In genomic region chr1:86064899-86065298, GRCh38 we compare ENCODE assay signal across 32 cellular contexts.
"Had no signal": no experiment of that assay in that cellular context is flagged by ENCODE, and none has a peak within 500 bp of the region (broad histone marks: within the 10 kb centered on the region; RNA-seq: fewer than 3 reads in every experiment).

No MANE protein-coding gene starts in this region.

- H3K4me1 ChIP-seq: ascending aorta, SJSA1 had no signal

- H3K9me3 ChIP-seq: ascending aorta, SJSA1 had no signal

- ATAC-seq: activated CD8-positive, alpha-beta memory T cell treated with anti-CD3 and anti-CD28 coated beads, Interleukin-2, amount 10 ng/mL, durations not matched to agents 7 days and 5 days; activated T-cell treated with anti-CD3 and anti-CD28 coated beads, Interleukin-2, amount 50 U/mL, for 72 hours; activated T-helper 17 cell treated with anti-CD3 and anti-CD28 coated beads, Interleukin-2, amount 50 U/mL, for 72 hours; Panc1 had no signal

- H3K27ac Mint-ChIP-seq: activated B cell treated with CpG ODN at 0.5 μM for 24 hours; activated CD4-positive, alpha-beta memory T cell treated with anti-CD3 and anti-CD28 coated beads, Interleukin-2, amount 10 ng/mL, durations not matched to agents 7 days and 5 days; activated CD8-positive, alpha-beta memory T cell treated with anti-CD3 and anti-CD28 coated beads, Interleukin-2, amount 10 ng/mL, durations not matched to agents 7 days and 5 days; activated naive CD8-positive, alpha-beta T cell treated with anti-CD3 and anti-CD28 coated beads for 36 hours; activated T-cell treated with anti-CD3 and anti-CD28 coated beads, Interleukin-2, amount 50 U/mL, for 72 hours; activated T-helper 17 cell treated with anti-CD3 and anti-CD28 coated beads, Interleukin-2, amount 50 U/mL, for 72 hours had no signal

- H3K27me3 ChIP-seq: ascending aorta, cardiac muscle cell, SJSA1 had no signal

- H3K9me3 Mint-ChIP-seq: activated B cell treated with CpG ODN at 0.5 μM for 24 hours; activated CD4-positive, alpha-beta memory T cell treated with anti-CD3 and anti-CD28 coated beads, Interleukin-2, amount 10 ng/mL, durations not matched to agents 7 days and 5 days; activated naive CD8-positive, alpha-beta T cell treated with anti-CD3 and anti-CD28 coated beads for 36 hours; activated T-cell treated with anti-CD3 and anti-CD28 coated beads, Interleukin-2, amount 50 U/mL, for 72 hours; activated T-helper 17 cell treated with anti-CD3 and anti-CD28 coated beads, Interleukin-2, amount 50 U/mL, for 72 hours had no signal

- H3K4me3 ChIP-seq: ascending aorta, cardiac muscle cell, SJSA1 had no signal

- H3K4me3 Mint-ChIP-seq: activated B cell treated with CpG ODN at 0.5 μM for 24 hours; activated CD4-positive, alpha-beta memory T cell treated with anti-CD3 and anti-CD28 coated beads, Interleukin-2, amount 10 ng/mL, durations not matched to agents 7 days and 5 days; activated CD8-positive, alpha-beta memory T cell treated with anti-CD3 and anti-CD28 coated beads, Interleukin-2, amount 10 ng/mL, durations not matched to agents 7 days and 5 days; activated naive CD8-positive, alpha-beta T cell treated with anti-CD3 and anti-CD28 coated beads for 36 hours; activated T-cell treated with anti-CD3 and anti-CD28 coated beads, Interleukin-2, amount 50 U/mL, for 72 hours; activated T-helper 17 cell treated with anti-CD3 and anti-CD28 coated beads, Interleukin-2, amount 50 U/mL, for 72 hours; central memory CD8-positive, alpha-beta T cell had no signal

- DNase-seq: activated B cell treated with CpG ODN at 0.5 μM for 24 hours; activated CD4-positive, alpha-beta memory T cell treated with anti-CD3 and anti-CD28 coated beads, Interleukin-2, amount 10 ng/mL, durations not matched to agents 7 days and 5 days; activated CD4-positive, alpha-beta T cell treated with anti-CD3 and anti-CD28 coated beads for 4 hours; activated CD4-positive, alpha-beta T cell treated with anti-CD3 and anti-CD28 coated beads, Interleukin-2, amount 50 U/mL, for 1 hour; activated CD4-positive, CD25-positive, alpha-beta regulatory T cell treated with anti-CD3 and anti-CD28 coated beads, Interleukin-2, amount 50 U/mL, for 72 hours; activated CD8-positive, alpha-beta memory T cell treated with anti-CD3 and anti-CD28 coated beads for 24 hours; activated CD8-positive, alpha-beta memory T cell treated with anti-CD3 and anti-CD28 coated beads, Interleukin-2, amount 10 ng/mL, durations not matched to agents 7 days and 5 days; activated CD8-positive, alpha-beta memory T cell treated with anti-CD3 and anti-CD28 coated beads, Interleukin-2, amount 50 U/mL, for 48 hours; activated effector memory CD4-positive, alpha-beta T cell treated with anti-CD3 and anti-CD28 coated beads, Interleukin-2, amount 50 U/mL, for 16 hours; activated naive CD4-positive, alpha-beta T cell; activated naive CD4-positive, alpha-beta T cell treated with anti-CD3 and anti-CD28 coated beads, Interleukin-2, amount 50 U/mL, for 16 hours; activated naive CD8-positive, alpha-beta T cell treated with anti-CD3 and anti-CD28 coated beads for 36 hours; activated T-cell treated with anti-CD3 and anti-CD28 coated beads, Interleukin-2, amount 50 U/mL, for 72 hours; amniotic stem cell; KG1; MM.1S; MV-4-11; NCI-H1092; NCI-H1436 treated with DMSO at 0.1 percent for 48 hours; NCI-H1694 treated with DMSO at 0.1 percent for 48 hours; NCI-H2029; NCI-H345; NCI-H524 treated with DMSO at 0.1 percent for 48 hours; SHP77 treated with DMSO at 0.1 percent for 48 hours; SW 1271; T-helper 1 cell had no signal

- H3K27me3 Mint-ChIP-seq: activated B cell treated with CpG ODN at 0.5 μM for 24 hours; activated CD4-positive, alpha-beta memory T cell treated with anti-CD3 and anti-CD28 coated beads, Interleukin-2, amount 10 ng/mL, durations not matched to agents 7 days and 5 days; activated CD8-positive, alpha-beta memory T cell treated with anti-CD3 and anti-CD28 coated beads, Interleukin-2, amount 10 ng/mL, durations not matched to agents 7 days and 5 days; central memory CD8-positive, alpha-beta T cell had no signal

- H3K27ac ChIP-seq: ascending aorta, cardiac muscle cell, SJSA1 had no signal

- H3K36me3 ChIP-seq: ascending aorta, cardiac muscle cell, SJSA1 had no signal

- H3K36me3 Mint-ChIP-seq: activated CD8-positive, alpha-beta memory T cell treated with anti-CD3 and anti-CD28 coated beads, Interleukin-2, amount 10 ng/mL, durations not matched to agents 7 days and 5 days; activated naive CD8-positive, alpha-beta T cell treated with anti-CD3 and anti-CD28 coated beads for 36 hours had no signal

- H3K4me1 Mint-ChIP-seq: activated B cell treated with CpG ODN at 0.5 μM for 24 hours; activated CD4-positive, alpha-beta memory T cell treated with anti-CD3 and anti-CD28 coated beads, Interleukin-2, amount 10 ng/mL, durations not matched to agents 7 days and 5 days; activated CD8-positive, alpha-beta memory T cell treated with anti-CD3 and anti-CD28 coated beads, Interleukin-2, amount 10 ng/mL, durations not matched to agents 7 days and 5 days; activated naive CD8-positive, alpha-beta T cell treated with anti-CD3 and anti-CD28 coated beads for 36 hours; activated T-helper 17 cell treated with anti-CD3 and anti-CD28 coated beads, Interleukin-2, amount 50 U/mL, for 72 hours; central memory CD8-positive, alpha-beta T cell had no signal
